ENCODE assay signal across 12 cellular contexts in genomic region chr20:4869290-4870193, GRCh38. TPM values are rescaled to one million over a fixed set of nuclear protein-coding genes. Genes with fewer than 3 reads are reported as not detected.
A peak's percentile ranks its signal among the peaks of the same experiment; 100 is the strongest.
DNase-seq lines count a peak whose midpoint lies in the region; ATAC-seq and TF ChIP-seq lines count a peak whose summit lies in the region.
"Had no signal": no experiment of that assay in that cellular context is flagged by ENCODE, and none has a peak within 500 bp of the region (broad histone marks: within the 10 kb centered on the region; RNA-seq: fewer than 3 reads in every experiment).

No MANE protein-coding gene starts in this region.

- peak; percentile 53 for ATAC-seq in activated CD4-positive, alpha-beta T cell treated with anti-CD3 and anti-CD28 coated beads for 36 hours
- ATAC-seq in central memory CD8-positive, alpha-beta T cell (replicated peaks; ENCODE audit: extremely low read depth, poor library complexity, severe bottlenecking): no peak
- ATAC-seq in HG03280 (IDR thresholded peaks at IDR 0.05; ENCODE audit: unreplicated experiment) (no peak), GM18511 (IDR thresholded peaks at IDR 0.05; ENCODE audit: unreplicated experiment) (no peak)
- ATAC-seq: foreskin keratinocyte, WTC11 had no signal

- no peak overlapping the region for H3K4me3 Mint-ChIP-seq in activated CD4-positive, alpha-beta T cell treated with anti-CD3 and anti-CD28 coated beads for 36 hours
- no peak overlapping the region for H3K4me3 Mint-ChIP-seq in central memory CD8-positive, alpha-beta T cell
- H3K4me3 Mint-ChIP-seq in nephron progenitor cell: no peak overlapping the region
- H3K4me3 Mint-ChIP-seq: WTC11 had no signal

- peaks cover 29% of the 10 kb centered on the region for H3K36me3 Mint-ChIP-seq in activated CD4-positive, alpha-beta T cell treated with anti-CD3 and anti-CD28 coated beads for 36 hours (ENCODE audit: low read depth)
- H3K36me3 Mint-ChIP-seq in central memory CD8-positive, alpha-beta T cell (ENCODE audit: insufficient read depth): peaks cover 31% of the 10 kb centered on the region
- peaks cover 37% of the 10 kb centered on the region for H3K36me3 Mint-ChIP-seq in nephron progenitor cell (ENCODE audit: low read depth)

- POLR2A ChIA-PET in activated CD4-positive, alpha-beta T cell treated with anti-CD3 and anti-CD28 coated beads for 36 hours (lab: Charles Lee): no interaction called here

- no peaks in the 10 kb centered on the region for H3K9me3 Mint-ChIP-seq in activated CD4-positive, alpha-beta T cell treated with anti-CD3 and anti-CD28 coated beads for 36 hours (ENCODE audit: low read depth)
- no peaks in the 10 kb centered on the region for H3K9me3 Mint-ChIP-seq in central memory CD8-positive, alpha-beta T cell
- no peaks in the 10 kb centered on the region for H3K9me3 Mint-ChIP-seq in nephron progenitor cell
- H3K9me3 Mint-ChIP-seq: WTC11 had no signal

- no peak for TF ChIP-seq CTCF in nephron progenitor cell (IDR thresholded peaks at IDR 0.05)

- intact Hi-C loops in activated CD4-positive, alpha-beta T cell treated with anti-CD3 and anti-CD28 coated beads for 36 hours (cut with DNase I, micrococcal nuclease): loop anchor here in 1 of 2 experiments (5.0 kb wide), 1 partner anchor 87 kb away; no protein-coding TSS in a partner anchor

- peak overlapping the region; percentile 13 for H3K27ac Mint-ChIP-seq in activated CD4-positive, alpha-beta T cell treated with anti-CD3 and anti-CD28 coated beads for 36 hours
- H3K27ac Mint-ChIP-seq in central memory CD8-positive, alpha-beta T cell (ENCODE audit: low read depth): peak overlapping the region; percentile 67
- peak overlapping the region; percentile 95 for H3K27ac Mint-ChIP-seq in nephron progenitor cell
- H3K27ac Mint-ChIP-seq: WTC11 had no signal

- CTCF ChIA-PET in activated CD4-positive, alpha-beta T cell treated with anti-CD3 and anti-CD28 coated beads for 36 hours (lab: Charles Lee): interaction anchor here (0.9 to 1.3 kb wide), 2 partner anchors 48 to 86 kb away, joined by 3 read pairs; no protein-coding TSS in a partner anchor

- DNase-seq in activated CD4-positive, alpha-beta T cell treated with anti-CD3 and anti-CD28 coated beads for 36 hours: no peak
- DNase-seq in activated CD4-positive, alpha-beta T cell treated with anti-CD3 and anti-CD28 coated beads for 1 hour: no peak
- DNase-seq in NCI-H345 treated with DMSO at 0.1 percent for 48 hours (lab: John Stamatoyannopoulos, UW; ENCODE audit: unreplicated experiment) (peak; percentile 75), nephron progenitor cell (no peak), activated gamma-delta T cell treated with Interleukin-2 at 50 U/mL for 16 hours (no peak)
- DNase-seq in central memory CD8-positive, alpha-beta T cell (ENCODE audit: low spot score in 2 of 2): no peak
- DNase-seq: foreskin keratinocyte, KG1, mesendoderm had no signal

- peaks cover 11% of the 10 kb centered on the region for H3K4me1 Mint-ChIP-seq in activated CD4-positive, alpha-beta T cell treated with anti-CD3 and anti-CD28 coated beads for 36 hours
- peaks cover 5% of the 10 kb centered on the region for H3K4me1 Mint-ChIP-seq in central memory CD8-positive, alpha-beta T cell
- H3K4me1 Mint-ChIP-seq in nephron progenitor cell: peaks cover 18% of the 10 kb centered on the region

- no peaks in the 10 kb centered on the region for H3K27me3 Mint-ChIP-seq in activated CD4-positive, alpha-beta T cell treated with anti-CD3 and anti-CD28 coated beads for 36 hours
- H3K27me3 Mint-ChIP-seq in central memory CD8-positive, alpha-beta T cell: no peaks in the 10 kb centered on the region
- H3K27me3 Mint-ChIP-seq in nephron progenitor cell (ENCODE audit: low read depth, poor library complexity): no peaks in the 10 kb centered on the region

RNA-seq across cellular contexts. Expression of gene RASSF2, which starts 46.1 kb away (rescaled TPM):
- 10 to 100 TPM; 49.1 to 53.7 TPM for total RNA-seq in activated CD4-positive, alpha-beta T cell treated with anti-CD3 and anti-CD28 coated beads for 36 hours
- total RNA-seq: foreskin keratinocyte had no signal

Comparison
In these comparisons a context has a peak if more than half of its experiments do, and no peak if none do; other contexts are left out.
1. H3K27ac Mint-ChIP-seq: peak in every context shown above with its lines; median percentile 95 in nephron progenitor cell; 67 in central memory CD8-positive, alpha-beta T cell; 13 in activated CD4-positive, alpha-beta T cell treated with anti-CD3 and anti-CD28 coated beads for 36 hours.